1 cellular context compared by ENCODE assay signal in the genomic region with DNA sequence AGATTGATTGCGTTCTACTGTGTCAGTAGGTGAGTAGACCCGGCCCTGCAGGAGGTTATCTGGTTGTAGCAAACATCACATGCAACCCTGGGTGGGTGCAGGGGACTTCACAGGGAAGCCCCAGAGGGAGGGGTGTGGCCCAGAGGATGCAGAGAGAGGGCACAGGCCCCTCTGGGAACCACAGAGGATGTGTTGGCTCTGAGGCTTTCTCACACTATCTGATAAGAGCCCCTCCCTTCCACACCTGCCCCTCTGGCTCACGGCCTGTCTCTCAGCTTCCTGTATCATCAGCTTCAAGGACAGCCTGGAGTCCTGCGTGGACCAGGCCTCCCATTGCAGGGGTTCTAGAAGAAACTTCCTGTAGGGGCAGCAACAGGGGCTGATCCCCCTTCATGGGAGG.
TF ChIP-seq lines count a peak whose summit lies in the region.

No MANE protein-coding gene starts in this region.

TF ChIP-seq in GM23338, 12 proteins besides CTCF, POLR2A, EP300 and RAD21 (continued from another document):
- TF ChIP-seq, protein P1, sequence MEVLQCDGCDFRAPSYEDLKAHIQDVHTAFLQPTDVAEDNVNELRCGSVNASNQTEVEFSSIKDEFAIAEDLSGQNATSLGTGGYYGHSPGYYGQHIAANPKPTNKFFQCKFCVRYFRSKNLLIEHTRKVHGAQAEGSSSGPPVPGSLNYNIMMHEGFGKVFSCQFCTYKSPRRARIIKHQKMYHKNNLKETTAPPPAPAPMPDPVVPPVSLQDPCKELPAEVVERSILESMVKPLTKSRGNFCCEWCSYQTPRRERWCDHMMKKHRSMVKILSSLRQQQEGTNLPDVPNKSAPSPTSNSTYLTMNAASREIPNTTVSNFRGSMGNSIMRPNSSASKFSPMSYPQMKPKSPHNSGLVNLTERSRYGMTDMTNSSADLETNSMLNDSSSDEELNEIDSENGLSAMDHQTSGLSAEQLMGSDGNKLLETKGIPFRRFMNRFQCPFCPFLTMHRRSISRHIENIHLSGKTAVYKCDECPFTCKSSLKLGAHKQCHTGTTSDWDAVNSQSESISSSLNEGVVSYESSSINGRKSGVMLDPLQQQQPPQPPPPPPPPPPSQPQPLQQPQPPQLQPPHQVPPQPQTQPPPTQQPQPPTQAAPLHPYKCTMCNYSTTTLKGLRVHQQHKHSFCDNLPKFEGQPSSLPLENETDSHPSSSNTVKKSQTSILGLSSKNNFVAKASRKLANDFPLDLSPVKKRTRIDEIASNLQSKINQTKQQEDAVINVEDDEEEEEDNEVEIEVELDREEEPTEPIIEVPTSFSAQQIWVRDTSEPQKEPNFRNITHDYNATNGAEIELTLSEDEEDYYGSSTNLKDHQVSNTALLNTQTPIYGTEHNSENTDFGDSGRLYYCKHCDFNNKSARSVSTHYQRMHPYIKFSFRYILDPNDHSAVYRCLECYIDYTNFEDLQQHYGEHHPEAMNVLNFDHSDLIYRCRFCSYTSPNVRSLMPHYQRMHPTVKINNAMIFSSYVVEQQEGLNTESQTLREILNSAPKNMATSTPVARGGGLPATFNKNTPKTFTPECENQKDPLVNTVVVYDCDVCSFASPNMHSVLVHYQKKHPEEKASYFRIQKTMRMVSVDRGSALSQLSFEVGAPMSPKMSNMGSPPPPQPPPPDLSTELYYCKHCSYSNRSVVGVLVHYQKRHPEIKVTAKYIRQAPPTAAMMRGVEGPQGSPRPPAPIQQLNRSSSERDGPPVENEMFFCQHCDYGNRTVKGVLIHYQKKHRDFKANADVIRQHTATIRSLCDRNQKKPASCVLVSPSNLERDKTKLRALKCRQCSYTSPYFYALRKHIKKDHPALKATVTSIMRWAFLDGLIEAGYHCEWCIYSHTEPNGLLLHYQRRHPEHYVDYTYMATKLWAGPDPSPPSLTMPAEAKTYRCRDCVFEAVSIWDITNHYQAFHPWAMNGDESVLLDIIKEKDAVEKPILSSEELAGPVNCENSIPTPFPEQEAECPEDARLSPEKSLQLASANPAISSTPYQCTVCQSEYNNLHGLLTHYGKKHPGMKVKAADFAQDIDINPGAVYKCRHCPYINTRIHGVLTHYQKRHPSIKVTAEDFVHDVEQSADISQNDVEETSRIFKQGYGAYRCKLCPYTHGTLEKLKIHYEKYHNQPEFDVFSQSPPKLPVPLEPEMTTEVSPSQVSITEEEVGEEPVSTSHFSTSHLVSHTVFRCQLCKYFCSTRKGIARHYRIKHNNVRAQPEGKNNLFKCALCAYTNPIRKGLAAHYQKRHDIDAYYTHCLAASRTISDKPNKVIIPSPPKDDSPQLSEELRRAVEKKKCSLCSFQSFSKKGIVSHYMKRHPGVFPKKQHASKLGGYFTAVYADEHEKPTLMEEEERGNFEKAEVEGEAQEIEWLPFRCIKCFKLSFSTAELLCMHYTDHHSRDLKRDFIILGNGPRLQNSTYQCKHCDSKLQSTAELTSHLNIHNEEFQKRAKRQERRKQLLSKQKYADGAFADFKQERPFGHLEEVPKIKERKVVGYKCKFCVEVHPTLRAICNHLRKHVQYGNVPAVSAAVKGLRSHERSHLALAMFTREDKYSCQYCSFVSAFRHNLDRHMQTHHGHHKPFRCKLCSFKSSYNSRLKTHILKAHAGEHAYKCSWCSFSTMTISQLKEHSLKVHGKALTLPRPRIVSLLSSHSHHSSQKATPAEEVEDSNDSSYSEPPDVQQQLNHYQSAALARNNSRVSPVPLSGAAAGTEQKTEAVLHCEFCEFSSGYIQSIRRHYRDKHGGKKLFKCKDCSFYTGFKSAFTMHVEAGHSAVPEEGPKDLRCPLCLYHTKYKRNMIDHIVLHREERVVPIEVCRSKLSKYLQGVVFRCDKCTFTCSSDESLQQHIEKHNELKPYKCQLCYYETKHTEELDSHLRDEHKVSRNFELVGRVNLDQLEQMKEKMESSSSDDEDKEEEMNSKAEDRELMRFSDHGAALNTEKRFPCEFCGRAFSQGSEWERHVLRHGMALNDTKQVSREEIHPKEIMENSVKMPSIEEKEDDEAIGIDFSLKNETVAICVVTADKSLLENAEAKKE (CRISPR knock-in tag; IDR thresholded peaks at IDR 0.05) = no peak
- TF ChIP-seq NANOG (IDR thresholded peaks at IDR 0.05; ENCODE audit: borderline replicate concordance) (no peak), EZH2phosphoT487 (IDR thresholded peaks at IDR 0.05; ENCODE audit: unreplicated experiment) (no peak), ZNF114 (CRISPR knock-in tag; IDR thresholded peaks at IDR 0.05) (no peak), POLR2AphosphoS5 (IDR thresholded peaks at IDR 0.05; ENCODE audit: low read depth) (no peak), ZNF331 (CRISPR knock-in tag; IDR thresholded peaks at IDR 0.05; ENCODE audit: low read depth) (no peak), JUNB (IDR thresholded peaks at IDR 0.05; ENCODE audit: unreplicated experiment) (no peak), STAT1 (IDR thresholded peaks at IDR 0.05; ENCODE audit: unreplicated experiment) (no peak)
- TF ChIP-seq, protein P2, sequence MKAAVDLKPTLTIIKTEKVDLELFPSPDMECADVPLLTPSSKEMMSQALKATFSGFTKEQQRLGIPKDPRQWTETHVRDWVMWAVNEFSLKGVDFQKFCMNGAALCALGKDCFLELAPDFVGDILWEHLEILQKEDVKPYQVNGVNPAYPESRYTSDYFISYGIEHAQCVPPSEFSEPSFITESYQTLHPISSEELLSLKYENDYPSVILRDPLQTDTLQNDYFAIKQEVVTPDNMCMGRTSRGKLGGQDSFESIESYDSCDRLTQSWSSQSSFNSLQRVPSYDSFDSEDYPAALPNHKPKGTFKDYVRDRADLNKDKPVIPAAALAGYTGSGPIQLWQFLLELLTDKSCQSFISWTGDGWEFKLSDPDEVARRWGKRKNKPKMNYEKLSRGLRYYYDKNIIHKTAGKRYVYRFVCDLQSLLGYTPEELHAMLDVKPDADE (IDR thresholded peaks at IDR 0.05) = no peak
- TF ChIP-seq, protein P3, sequence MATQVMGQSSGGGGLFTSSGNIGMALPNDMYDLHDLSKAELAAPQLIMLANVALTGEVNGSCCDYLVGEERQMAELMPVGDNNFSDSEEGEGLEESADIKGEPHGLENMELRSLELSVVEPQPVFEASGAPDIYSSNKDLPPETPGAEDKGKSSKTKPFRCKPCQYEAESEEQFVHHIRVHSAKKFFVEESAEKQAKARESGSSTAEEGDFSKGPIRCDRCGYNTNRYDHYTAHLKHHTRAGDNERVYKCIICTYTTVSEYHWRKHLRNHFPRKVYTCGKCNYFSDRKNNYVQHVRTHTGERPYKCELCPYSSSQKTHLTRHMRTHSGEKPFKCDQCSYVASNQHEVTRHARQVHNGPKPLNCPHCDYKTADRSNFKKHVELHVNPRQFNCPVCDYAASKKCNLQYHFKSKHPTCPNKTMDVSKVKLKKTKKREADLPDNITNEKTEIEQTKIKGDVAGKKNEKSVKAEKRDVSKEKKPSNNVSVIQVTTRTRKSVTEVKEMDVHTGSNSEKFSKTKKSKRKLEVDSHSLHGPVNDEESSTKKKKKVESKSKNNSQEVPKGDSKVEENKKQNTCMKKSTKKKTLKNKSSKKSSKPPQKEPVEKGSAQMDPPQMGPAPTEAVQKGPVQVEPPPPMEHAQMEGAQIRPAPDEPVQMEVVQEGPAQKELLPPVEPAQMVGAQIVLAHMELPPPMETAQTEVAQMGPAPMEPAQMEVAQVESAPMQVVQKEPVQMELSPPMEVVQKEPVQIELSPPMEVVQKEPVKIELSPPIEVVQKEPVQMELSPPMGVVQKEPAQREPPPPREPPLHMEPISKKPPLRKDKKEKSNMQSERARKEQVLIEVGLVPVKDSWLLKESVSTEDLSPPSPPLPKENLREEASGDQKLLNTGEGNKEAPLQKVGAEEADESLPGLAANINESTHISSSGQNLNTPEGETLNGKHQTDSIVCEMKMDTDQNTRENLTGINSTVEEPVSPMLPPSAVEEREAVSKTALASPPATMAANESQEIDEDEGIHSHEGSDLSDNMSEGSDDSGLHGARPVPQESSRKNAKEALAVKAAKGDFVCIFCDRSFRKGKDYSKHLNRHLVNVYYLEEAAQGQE (IDR thresholded peaks at IDR 0.05; ENCODE audit: unreplicated experiment) = no peak
